ENCODE assay signal across 9 cellular contexts in the genomic region with DNA sequence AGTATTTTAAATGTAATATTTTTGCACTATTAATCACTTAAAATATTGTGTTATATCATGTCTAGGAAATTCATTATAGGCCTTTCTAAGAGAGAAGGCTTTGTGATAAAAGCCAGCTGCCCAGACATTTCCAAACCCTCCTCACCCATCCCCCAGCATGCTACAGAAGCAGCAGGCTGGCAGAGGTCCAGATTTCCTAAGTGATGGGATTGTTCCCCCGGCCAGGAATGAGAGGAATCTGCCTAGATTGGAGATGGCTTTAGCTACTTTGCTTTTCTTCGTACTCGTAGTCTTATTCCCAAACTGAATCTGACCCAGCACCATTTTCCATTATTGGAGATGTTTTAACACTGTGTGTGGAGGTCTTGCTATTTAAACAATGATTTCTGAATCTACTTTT. TPM values are rescaled to one million over a fixed set of nuclear protein-coding genes. Genes with fewer than 3 reads are reported as not detected.
DNase-seq lines count a peak whose midpoint lies in the region; ATAC-seq and TF ChIP-seq lines count a peak whose summit lies in the region.
"Had no signal": no experiment of that assay in that cellular context is flagged by ENCODE, and none has a peak within 500 bp of the region (broad histone marks: within the 10 kb centered on the region; RNA-seq: fewer than 3 reads in every experiment).

No MANE protein-coding gene starts in this region.

- no peak for TF ChIP-seq POLR2A in body of pancreas (IDR thresholded peaks at IDR 0.05)

- 52 to 56% methylated on average over 3 of the region's 3 CpGs for WGBS in body of pancreas, 2 donors

- no peak for ATAC-seq in body of pancreas
- peak; percentile 33 for ATAC-seq in left lobe of liver
- no peak for ATAC-seq in GM21619 (IDR thresholded peaks at IDR 0.05; ENCODE audit: unreplicated experiment)
- ATAC-seq in HG03565 (IDR thresholded peaks at IDR 0.05; ENCODE audit: unreplicated experiment), result no peak

- H3K4me3 ChIP-seq in body of pancreas, result no peak overlapping the region

- no peaks in the 10 kb centered on the region for H3K36me3 ChIP-seq in body of pancreas (replicated peaks in 1 of 2; ENCODE audit: insufficient read depth in 1 of 2, low read depth in 2 of 2)

- TF ChIP-seq CTCF in body of pancreas (IDR thresholded peaks at IDR 0.05), result no peak

- H3K4me1 ChIP-seq in body of pancreas, result peaks cover 8% of the 10 kb centered on the region

- DNase-seq in Ammon's horn (ENCODE audit: low spot score), result peak; percentile 48
- peak; percentile 8 for DNase-seq in NCI-H128 (lab: John Stamatoyannopoulos, UW; ENCODE audit: unreplicated experiment)
- peak; percentile 29 to 58 (median 45) for DNase-seq in body of pancreas
- DNase-seq in left lobe of liver (ENCODE audit: low spot score), result no peak
- DNase-seq in activated T-cell treated with anti-CD3 and anti-CD28 coated beads, Interleukin-2, amount 50 U/mL, for 1 hour, result no peak
- DNase-seq in activated gamma-delta T cell (lab: John Stamatoyannopoulos, UW), result no peak
- DNase-seq: immature natural killer cell had no signal

- H3K27me3 ChIP-seq in body of pancreas, result no peaks in the 10 kb centered on the region

- no peaks in the 10 kb centered on the region for H3K9me3 ChIP-seq in body of pancreas

- H3K27ac ChIP-seq in body of pancreas, result peak overlapping the region in 3 of 4 donors; percentile 32 to 58 (median 51)

- intact Hi-C loops in body of pancreas (cut with DNase I), result no loop called here

RNA-seq across cellular contexts. Expression of gene CDK14, which starts 29.4 kb away (rescaled TPM):
- 10 to 100 TPM; 21.8 to 35.6 TPM for total RNA-seq in body of pancreas
- 21.6 TPM for total RNA-seq in left lobe of liver

Comparison
In these comparisons a context has a peak if more than half of its experiments do, and no peak if none do; other contexts are left out.
1. DNase-seq: peak in Ammon's horn (single experiment), NCI-H128 (single experiment) and body of pancreas (4 of 4); none in left lobe of liver (single experiment), activated T-cell treated with anti-CD3 and anti-CD28 coated beads, Interleukin-2, amount 50 U/mL, for 1 hour (single experiment) and activated gamma-delta T cell (single experiment).